In genomic region chr6:154479388-154480143, GRCh38 we compare ENCODE assay signal across 10 cellular contexts. TPM values are rescaled to one million over a fixed set of nuclear protein-coding genes. Genes with fewer than 3 reads are reported as not detected.
A peak's percentile ranks its signal among the peaks of the same experiment; 100 is the strongest.
DNase-seq lines count a peak whose midpoint lies in the region; ATAC-seq and TF ChIP-seq lines count a peak whose summit lies in the region.
"Had no signal": no experiment of that assay in that cellular context is flagged by ENCODE, and none has a peak within 500 bp of the region (broad histone marks: within the 10 kb centered on the region; RNA-seq: fewer than 3 reads in every experiment).

No MANE protein-coding gene starts in this region.

- no peak for ATAC-seq in right lobe of liver
- ATAC-seq: activated CD8-positive, alpha-beta T cell treated with anti-CD3 and anti-CD28 coated beads, Interleukin-2, amount 10 ng/mL, durations not matched to agents 7 days and 5 days had no signal

- TF ChIP-seq POLR2A in right lobe of liver (IDR thresholded peaks at IDR 0.05) = no peak

- H3K9me3 ChIP-seq in ascending aorta (no peaks in the 10 kb centered on the region), right lobe of liver (no peaks in the 10 kb centered on the region)

- no peak for TF ChIP-seq CTCF in ascending aorta (IDR thresholded peaks at IDR 0.05)
- no peak for TF ChIP-seq CTCF in right lobe of liver (IDR thresholded peaks at IDR 0.05)

- H3K27ac ChIP-seq in ascending aorta (peak overlapping the region; percentile 62 to 66), skin epidermis (peak overlapping the region in 18 of 21 experiments; percentile 17 to 86 (median 53)), right lobe of liver (no peak overlapping the region)

- 64% methylated on average over 14 of the region's 14 CpGs for WGBS in right lobe of liver (ENCODE audit: insufficient coverage, low coverage, low lambda C conversion rate, missing lambda C conversion rate)

- no peaks in the 10 kb centered on the region for H3K27me3 ChIP-seq in ascending aorta
- H3K27me3 ChIP-seq in right lobe of liver = no peaks in the 10 kb centered on the region

- H3K4me3 ChIP-seq in ascending aorta (peak overlapping the region; percentile 11 to 41), skin epidermis (no peak overlapping the region), right lobe of liver (no peak overlapping the region)

- DNase-seq in ELR (ENCODE audit: low read depth) (peak; percentile 71), ascending aorta (ENCODE audit: low spot score in 2 of 2) (no peak), hepatic stellate cell (ENCODE audit: low spot score) (peak; percentile 74), right lobe of liver (no peak), head of caudate nucleus (no peak)
- no peak for DNase-seq in effector CD8-positive, alpha-beta T cell (lab: John Stamatoyannopoulos, UW)
- DNase-seq in central memory CD4-positive, alpha-beta T cell = no peak
- DNase-seq: activated CD8-positive, alpha-beta T cell treated with anti-CD3 and anti-CD28 coated beads, Interleukin-2, amount 10 ng/mL, durations not matched to agents 7 days and 5 days; midbrain had no signal

- H3K4me1 ChIP-seq in ascending aorta (peaks cover 5 to 57% of the 10 kb centered on the region in 2 donors), right lobe of liver (peaks cover 0 to 39% (median 6%) of the 10 kb centered on the region in 4 donors)

- intact Hi-C loops in ascending aorta (cut with DNase I) = no loop called here
- intact Hi-C loops in right lobe of liver (cut with DNase I) = no loop called here
- intact Hi-C loops in head of caudate nucleus (cut with DNase I) = no loop called here

- H3K36me3 ChIP-seq in ascending aorta (no peaks in the 10 kb centered on the region), right lobe of liver (no peaks in the 10 kb centered on the region)

RNA-seq across cellular contexts. Expression of gene CNKSR3, which starts 30.9 kb away (rescaled TPM):
- total RNA-seq in ascending aorta (9.7 TPM), right lobe of liver (10 to 100 TPM; 19.8 to 43.4 (median 26.9) TPM)
- total RNA-seq: activated CD8-positive, alpha-beta T cell treated with anti-CD3 and anti-CD28 coated beads, Interleukin-2, amount 10 ng/mL, durations not matched to agents 7 days and 5 days had no signal

Comparison
In these comparisons a context has a peak if more than half of its experiments do, and no peak if none do; other contexts are left out.
1. DNase-seq: peak in ELR (single experiment) and hepatic stellate cell (single experiment); none in ascending aorta (0 of 2), right lobe of liver (0 of 3), effector CD8-positive, alpha-beta T cell (single experiment), head of caudate nucleus (0 of 42) and central memory CD4-positive, alpha-beta T cell (single experiment).
2. H3K27ac ChIP-seq: peak in ascending aorta (2 of 2) and skin epidermis (18 of 21); none in right lobe of liver (0 of 3).
3. H3K4me3 ChIP-seq: peak in ascending aorta (2 of 2); none in skin epidermis (0 of 7) and right lobe of liver (0 of 3).